13 cellular contexts compared by ENCODE assay signal in genomic region chr3:144085964-144086363, GRCh38.
DNase-seq lines count a peak whose midpoint lies in the region; ATAC-seq, FAIRE-seq and TF ChIP-seq lines count a peak whose summit lies in the region.
"Had no signal": no experiment of that assay in that cellular context is flagged by ENCODE, and none has a peak within 500 bp of the region (broad histone marks: within the 10 kb centered on the region; RNA-seq: fewer than 3 reads in every experiment).

No MANE protein-coding gene starts in this region.

- TF ChIP-seq CTCF in NB4 (IDR thresholded peaks at IDR 0.05; ENCODE audit: low read depth, low read length) (no peak), fibroblast of villous mesenchyme (IDR thresholded peaks at IDR 0.05; ENCODE audit: insufficient read depth, low read depth, low read length) (no peak), osteoblast (IDR thresholded peaks at IDR 0.05; ENCODE audit: extremely low read depth, low read depth, low read length) (no peak)

- H3K79me2 ChIP-seq in osteoblast (ENCODE audit: insufficient read depth, low read length), result no peaks in the 10 kb centered on the region

- H3K36me3 ChIP-seq in SK-N-MC (ENCODE audit: insufficient read depth, low read length) (no peaks in the 10 kb centered on the region), osteoblast (ENCODE audit: insufficient read depth, low read length) (no peaks in the 10 kb centered on the region)
- no peaks in the 10 kb centered on the region for H3K36me3 ChIP-seq in naive thymus-derived CD4-positive, alpha-beta T cell (ENCODE audit: control insufficient read depth in 2 of 3, insufficient read depth in 3 of 3, low read length in 3 of 3)

- H3K9me3 ChIP-seq in SK-N-MC (ENCODE audit: low read depth, low read length) (no peaks in the 10 kb centered on the region), osteoblast (ENCODE audit: low read depth, low read length) (no peaks in the 10 kb centered on the region)
- no peaks in the 10 kb centered on the region for H3K9me3 ChIP-seq in naive thymus-derived CD4-positive, alpha-beta T cell (ENCODE audit: control insufficient read depth in 2 of 3, low read length in 3 of 3)

- no peaks in the 10 kb centered on the region for H3K9me3 Mint-ChIP-seq in naive thymus-derived CD4-positive, alpha-beta T cell
- H3K9me3 Mint-ChIP-seq: activated naive CD4-positive, alpha-beta T cell treated with anti-CD3 and anti-CD28 coated beads, Interleukin-2, amount 50 U/mL, for 24 hours; IgD-negative memory B cell had no signal

- H3K27ac ChIP-seq in SK-N-MC, result no peak overlapping the region
- no peak overlapping the region for H3K27ac ChIP-seq in osteoblast (ENCODE audit: low read depth, low read length)
- no peak overlapping the region for H3K27ac ChIP-seq in naive thymus-derived CD4-positive, alpha-beta T cell (ENCODE audit: low read depth, low read length)
- H3K27ac ChIP-seq: C4-2B, skin epidermis had no signal

- H3K4me3 Mint-ChIP-seq in naive thymus-derived CD4-positive, alpha-beta T cell, result no peak overlapping the region
- H3K4me3 Mint-ChIP-seq: activated naive CD4-positive, alpha-beta T cell treated with anti-CD3 and anti-CD28 coated beads, Interleukin-2, amount 50 U/mL, for 24 hours; IgD-negative memory B cell had no signal

- H4K20me1 ChIP-seq in osteoblast (ENCODE audit: insufficient read depth, low read length), result no peaks in the 10 kb centered on the region

- CTCF ChIA-PET in naive thymus-derived CD4-positive, alpha-beta T cell (lab: Charles Lee), result no interaction called here

- H3K4me1 ChIP-seq in osteoblast (ENCODE audit: insufficient read depth, low read length), result no peaks in the 10 kb centered on the region
- H3K4me1 ChIP-seq in naive thymus-derived CD4-positive, alpha-beta T cell (ENCODE audit: control insufficient read depth in 2 of 2, insufficient read depth in 2 of 2, low read length in 2 of 2), result no peaks in the 10 kb centered on the region

- no peak for ATAC-seq in naive thymus-derived CD4-positive, alpha-beta T cell
- ATAC-seq: Panc1 had no signal

- H3K27ac Mint-ChIP-seq in naive thymus-derived CD4-positive, alpha-beta T cell, result no peak overlapping the region
- H3K27ac Mint-ChIP-seq: activated naive CD4-positive, alpha-beta T cell treated with anti-CD3 and anti-CD28 coated beads, Interleukin-2, amount 50 U/mL, for 24 hours; IgD-negative memory B cell had no signal

- H3K4me2 ChIP-seq in osteoblast (ENCODE audit: insufficient read depth, low read length), result no peak overlapping the region

- FAIRE-seq in GM12892 (lab: Jason Lieb, UNC), result no peak

- POLR2A ChIA-PET in naive thymus-derived CD4-positive, alpha-beta T cell (lab: Charles Lee), result no interaction called here

- intact Hi-C loops in naive thymus-derived CD4-positive, alpha-beta T cell (cut with micrococcal nuclease), result no loop called here

- no peak overlapping the region for H2AFZ ChIP-seq in osteoblast (ENCODE audit: low read length)

- H3K4me3 ChIP-seq in NB4 (ENCODE audit: low read depth, low read length), result no peak overlapping the region
- 0 out of 2 replicates have a peak overlapping the region, but pooled peaks have one; percentile 3 for H3K4me3 ChIP-seq in SK-N-MC
- no peak overlapping the region for H3K4me3 ChIP-seq in fibroblast of villous mesenchyme (ENCODE audit: low read depth, low read length)
- H3K4me3 ChIP-seq in osteoblast (ENCODE audit: insufficient read depth, low read length), result no peak overlapping the region
- no peak overlapping the region for H3K4me3 ChIP-seq in naive thymus-derived CD4-positive, alpha-beta T cell (ENCODE audit: low read length)
- H3K4me3 ChIP-seq: skin epidermis had no signal

- H3K4me1 Mint-ChIP-seq in naive thymus-derived CD4-positive, alpha-beta T cell, result no peaks in the 10 kb centered on the region
- H3K4me1 Mint-ChIP-seq: activated naive CD4-positive, alpha-beta T cell treated with anti-CD3 and anti-CD28 coated beads, Interleukin-2, amount 50 U/mL, for 24 hours; IgD-negative memory B cell had no signal

- H3K27me3 Mint-ChIP-seq in naive thymus-derived CD4-positive, alpha-beta T cell, result peaks cover 0 to 30% (median 5%) of the 10 kb centered on the region in 5 donors
- H3K27me3 Mint-ChIP-seq: IgD-negative memory B cell had no signal

- no peaks in the 10 kb centered on the region for H3K27me3 ChIP-seq in osteoblast (ENCODE audit: insufficient read depth, low read length)
- no peaks in the 10 kb centered on the region for H3K27me3 ChIP-seq in naive thymus-derived CD4-positive, alpha-beta T cell (ENCODE audit: control insufficient read depth in 2 of 2, insufficient read depth in 2 of 2, low read length in 2 of 2)

- H3K36me3 Mint-ChIP-seq in naive thymus-derived CD4-positive, alpha-beta T cell, result no peaks in the 10 kb centered on the region
- H3K36me3 Mint-ChIP-seq: activated naive CD4-positive, alpha-beta T cell treated with anti-CD3 and anti-CD28 coated beads, Interleukin-2, amount 50 U/mL, for 24 hours; IgD-negative memory B cell had no signal

- TF ChIP-seq POLR2A in NB4 (IDR thresholded peaks at IDR 0.05; ENCODE audit: extremely low read depth, insufficient read length) (no peak), GM12892 (IDR thresholded peaks at IDR 0.05; ENCODE audit: low read depth, low read length) (no peak)

- DNase-seq in DMS53 treated with DMSO at 0.1 percent for 48 hours (lab: John Stamatoyannopoulos, UW; ENCODE audit: unreplicated experiment) (peak; percentile 66), NB4 (ENCODE audit: low read depth) (peak; percentile 77), SK-N-MC (ENCODE audit: low read depth, low spot score) (peak; percentile 82), fibroblast of villous mesenchyme (ENCODE audit: low read depth) (peak; percentile 27), GM12892 (ENCODE audit: insufficient read length) (no peak), osteoblast (ENCODE audit: insufficient read length, low spot score, missing footprints) (no peak)
- no peak for DNase-seq in activated CD8-positive, alpha-beta memory T cell treated with anti-CD3 and anti-CD28 coated beads, Interleukin-2, amount 50 U/mL, for 48 hours
- DNase-seq in naive thymus-derived CD4-positive, alpha-beta T cell, result no peak

- H3K9ac ChIP-seq in SK-N-MC (ENCODE audit: insufficient read length), result peak overlapping the region; percentile 43

Comparison
In these comparisons a context has a peak if more than half of its experiments do, and no peak if none do; other contexts are left out.
1. DNase-seq: peak in DMS53 treated with DMSO at 0.1 percent for 48 hours (single experiment), NB4 (single experiment), SK-N-MC (single experiment) and fibroblast of villous mesenchyme (single experiment); none in GM12892 (single experiment), osteoblast (single experiment), activated CD8-positive, alpha-beta memory T cell treated with anti-CD3 and anti-CD28 coated beads, Interleukin-2, amount 50 U/mL, for 48 hours (single experiment) and naive thymus-derived CD4-positive, alpha-beta T cell (0 of 9).